Comparison of ENCODE assay signal across 20 cellular contexts in the genomic region with DNA sequence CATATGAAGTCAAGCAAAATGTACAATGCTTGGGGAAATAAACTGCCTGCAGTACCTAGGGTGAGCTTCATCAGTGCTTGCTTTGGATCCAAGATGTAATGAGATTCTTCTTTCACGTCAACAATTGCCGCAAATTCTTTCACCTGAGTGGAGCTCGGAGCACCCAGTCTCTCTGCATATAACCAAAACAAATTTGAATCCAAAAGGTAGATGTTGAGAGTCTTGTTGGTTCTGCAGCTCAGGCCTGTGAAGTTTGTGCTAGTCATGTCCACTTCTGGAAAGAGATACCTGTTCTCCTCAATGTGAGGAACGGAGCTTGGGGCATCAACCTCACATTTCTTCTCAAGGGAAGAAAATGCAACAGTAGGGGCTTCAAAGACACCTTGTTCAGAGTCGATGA.
"Had no signal": no experiment of that assay in that cellular context is flagged by ENCODE, and none has a peak within 500 bp of the region (broad histone marks: within the 10 kb centered on the region; RNA-seq: fewer than 3 reads in every experiment).

No MANE protein-coding gene starts in this region.

- H3K36me3 ChIP-seq: neural progenitor cell had no signal

- H3K4me3 ChIP-seq: ascending aorta, esophagus squamous epithelium, heart right ventricle, left lung, mucosa of descending colon, neural progenitor cell had no signal

- H2AFZ ChIP-seq: neural progenitor cell had no signal

- H3K9ac ChIP-seq: neural progenitor cell had no signal

- H3K27ac ChIP-seq: ascending aorta, esophagus squamous epithelium, left lung, neural progenitor cell had no signal

- H3K4me2 ChIP-seq: neural progenitor cell had no signal

- ATAC-seq: activated CD4-positive, CD25-positive, alpha-beta regulatory T cell treated with anti-CD3 and anti-CD28 coated beads, Interleukin-2, amount 50 U/mL, for 24 hours; activated CD8-positive, alpha-beta T cell treated with anti-CD3 and anti-CD28 coated beads, Interleukin-2, amount 10 ng/mL, durations not matched to agents 7 days and 5 days; heart right ventricle; left lung; mucosa of descending colon; naive thymus-derived CD4-positive, alpha-beta T cell; stimulated activated naive CD8-positive, alpha-beta T cell treated with anti-CD3 and anti-CD28 coated beads, Interleukin-15, amount 100 ng/mL, for 72 hours had no signal

- H3K27me3 ChIP-seq: ascending aorta, esophagus squamous epithelium, heart right ventricle, left lung, neural progenitor cell had no signal

- DNase-seq: activated CD4-positive, alpha-beta T cell treated with anti-CD3 and anti-CD28 coated beads, Interleukin-2, amount 10 ng/mL, durations not matched to agents 7 days and 5 days; activated CD8-positive, alpha-beta memory T cell treated with anti-CD3 and anti-CD28 coated beads, Interleukin-2, amount 50 U/mL, for 48 hours; activated CD8-positive, alpha-beta T cell treated with anti-CD3 and anti-CD28 coated beads, Interleukin-2, amount 10 ng/mL, durations not matched to agents 7 days and 5 days; activated effector memory CD4-positive, alpha-beta T cell treated with Interleukin-2 at 50 U/mL for 16 hours; activated naive CD4-positive, alpha-beta T cell treated with anti-CD3 and anti-CD28 coated beads, Interleukin-2, amount 10 ng/mL, durations not matched to agents 7 days and 5 days; activated T-cell treated with anti-CD3 and anti-CD28 coated beads, Interleukin-2, amount 50 U/mL, for 48 hours; dermis blood vessel endothelial cell; effector memory CD4-positive, alpha-beta T cell; esophagus squamous epithelium; heart right ventricle; left lung; mucosa of descending colon; naive thymus-derived CD4-positive, alpha-beta T cell; stimulated activated CD4-positive, alpha-beta T cell treated with anti-CD3 and anti-CD28 coated beads, Interleukin-2, amount 100 ng/mL, for 24 hours; stimulated activated naive CD8-positive, alpha-beta T cell treated with anti-CD3 and anti-CD28 coated beads, Interleukin-15, amount 100 ng/mL, for 72 hours; trophoblast cell had no signal

- FAIRE-seq: bronchial epithelial cell had no signal

- H3K9me3 ChIP-seq: ascending aorta, esophagus squamous epithelium, heart right ventricle, left lung, mucosa of descending colon had no signal
